8 cellular contexts compared by ENCODE assay signal in the genomic region with DNA sequence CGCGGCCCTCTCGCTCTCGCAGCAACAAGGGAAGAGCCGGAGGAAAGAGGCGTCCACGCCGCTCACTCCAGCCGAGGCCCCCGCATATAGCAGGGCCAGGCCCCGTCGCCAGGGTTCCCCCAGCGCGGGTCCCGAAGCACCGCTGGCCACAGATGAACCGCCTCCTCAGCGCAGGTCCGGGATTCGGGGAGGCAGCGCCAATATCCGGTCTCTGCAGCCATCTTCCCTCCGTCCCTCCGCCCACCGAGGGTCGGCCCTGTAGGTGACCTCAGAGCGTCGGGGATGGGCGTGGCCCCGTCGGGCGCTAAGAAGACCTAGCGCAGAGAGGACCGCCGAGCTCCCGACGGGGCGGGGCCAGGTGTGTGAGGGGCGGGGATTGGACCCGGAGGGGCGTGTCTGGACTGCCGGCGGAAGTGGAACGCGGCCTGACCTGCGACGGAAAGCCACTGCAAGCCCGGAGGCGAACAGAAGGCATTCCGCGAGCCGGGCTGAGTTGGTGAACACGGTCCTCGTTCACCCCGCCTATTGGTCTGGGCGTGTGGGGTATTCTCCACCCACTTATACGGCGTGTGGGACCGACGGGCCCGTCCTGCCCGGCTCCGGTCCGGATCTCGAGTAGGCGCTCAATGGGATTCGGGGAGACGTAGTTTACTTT. TPM values are rescaled to one million over a fixed set of nuclear protein-coding genes. Genes with fewer than 3 reads are reported as not detected.
A peak's percentile ranks its signal among the peaks of the same experiment; 100 is the strongest.
DNase-seq lines count a peak whose midpoint lies in the region; ATAC-seq and TF ChIP-seq lines count a peak whose summit lies in the region.

No MANE protein-coding gene starts in this region.

- H3K27ac ChIP-seq in KMS-11 (peak overlapping the region; percentile 86), Panc1 (ENCODE audit: low read length) (peak overlapping the region; percentile 92), esophagus muscularis mucosa (replicated peaks in 1 of 4) (peak overlapping the region; percentile 86 to 96 (median 92)), muscle layer of duodenum (ENCODE audit: low read length) (peak overlapping the region; percentile 92)

- peaks cover 21 to 37% of the 10 kb centered on the region in 2 donors for H3K36me3 Mint-ChIP-seq in activated T-cell treated with anti-CD3 and anti-CD28 coated beads, Interleukin-2, amount 50 U/mL, for 72 hours (ENCODE audit: insufficient read depth in 2 of 2)

- DNase-seq in DMS79 treated with DMSO at 0.1 percent for 48 hours (lab: John Stamatoyannopoulos, UW) (peak; percentile 66), Panc1 (ENCODE audit: low read depth, low spot score) (peak; percentile 92), esophagus muscularis mucosa (ENCODE audit: extremely low spot score) (peak; percentile 97)
- DNase-seq in activated T-cell treated with anti-CD3 and anti-CD28 coated beads, Interleukin-2, amount 50 U/mL, for 72 hours: peak; percentile 98 to 100
- DNase-seq in stimulated activated CD8-positive, alpha-beta memory T cell treated with anti-CD3 and anti-CD28 coated beads, Interleukin-7, amount 100 ng/mL, for 24 hours (ENCODE audit: low read depth): peak; percentile 96

- peak overlapping the region; percentile 78 for H3K9ac ChIP-seq in KMS-11

- WGBS in esophagus muscularis mucosa: 1% methylated on average over 29 of the region's 68 CpGs

- intact Hi-C loops in Panc1 (cut with micrococcal nuclease; ENCODE audit: unreplicated experiment): loop anchor here (5.0 kb wide), 1 partner anchor 44 kb away; no protein-coding TSS in a partner anchor
- intact Hi-C loops in esophagus muscularis mucosa (cut with DNase I): loop anchor here (2.0 kb wide), 2 partner anchors 135 to 229 kb away; partner anchors contain the start of genes FAH and ZFAND6

- H3K27me3 Mint-ChIP-seq in activated T-cell treated with anti-CD3 and anti-CD28 coated beads, Interleukin-2, amount 50 U/mL, for 72 hours (ENCODE audit: low read depth): no peaks in the 10 kb centered on the region

- no peaks in the 10 kb centered on the region for H4K20me1 ChIP-seq in KMS-11 (ENCODE audit: insufficient read depth)

- peaks cover 18% of the 10 kb centered on the region for H3K4me1 Mint-ChIP-seq in activated T-cell treated with anti-CD3 and anti-CD28 coated beads, Interleukin-2, amount 50 U/mL, for 72 hours (ENCODE audit: low read depth)

- CTCF ChIA-PET in Panc1 (lab: Charles Lee): interaction anchor here (0.6 kb wide), 1 partner anchor 60 kb away, joined by 3 read pairs; no protein-coding TSS in a partner anchor

- no peaks in the 10 kb centered on the region for H3K4me1 ChIP-seq in KMS-11 (ENCODE audit: low read depth, poor library complexity, severe bottlenecking)
- H3K4me1 ChIP-seq in Panc1 (ENCODE audit: control insufficient read depth, insufficient read depth, low read length): 0 out of 2 replicates have a peak, but pooled peaks cover 3% of the 10 kb centered on the region
- peaks cover 11 to 17% (median 14%) of the 10 kb centered on the region in 4 donors for H3K4me1 ChIP-seq in esophagus muscularis mucosa
- peaks cover 0 to 5% of the 10 kb centered on the region in 2 donors for H3K4me1 ChIP-seq in muscle layer of duodenum (ENCODE audit: control insufficient read depth in 1 of 2, insufficient read depth in 2 of 2, low read length in 2 of 2)

- H3K9me3 Mint-ChIP-seq in activated T-cell treated with anti-CD3 and anti-CD28 coated beads, Interleukin-2, amount 50 U/mL, for 72 hours: peaks cover 7 to 9% of the 10 kb centered on the region in 2 donors

- peak overlapping the region; percentile 95 for H3K27ac Mint-ChIP-seq in activated T-cell treated with anti-CD3 and anti-CD28 coated beads, Interleukin-2, amount 50 U/mL, for 72 hours

- H2AFZ ChIP-seq in KMS-11 (ENCODE audit: low read depth): peak overlapping the region; percentile 94

- BruUV-seq in Panc1 (replicated peaks; lab: Mats Ljungman, UMichigan): no TSS peak

- H3K79me2 ChIP-seq in KMS-11 (ENCODE audit: insufficient read depth, low read depth): peaks cover 21% of the 10 kb centered on the region

- H3K27me3 ChIP-seq in KMS-11 (ENCODE audit: insufficient read depth, low read depth): no peaks in the 10 kb centered on the region
- no peaks in the 10 kb centered on the region for H3K27me3 ChIP-seq in Panc1 (ENCODE audit: control insufficient read depth, insufficient read depth, low read length)
- no peaks in the 10 kb centered on the region for H3K27me3 ChIP-seq in esophagus muscularis mucosa
- H3K27me3 ChIP-seq in muscle layer of duodenum (ENCODE audit: low read depth, low read length): no peaks in the 10 kb centered on the region

- TF ChIP-seq CTCF in KMS-11 (conservative IDR thresholded peaks at IDR 0.05; ENCODE audit: low read depth, low read length) (no peak), Panc1 (IDR thresholded peaks at IDR 0.05) (no peak), esophagus muscularis mucosa (IDR thresholded peaks at IDR 0.05) (no peak)

- POLR2A ChIA-PET in Panc1 (lab: Charles Lee): interaction anchor here (1.1 to 1.4 kb wide), 2 partner anchors 9 to 47 kb away, joined by 3 to 8 read pairs; partner anchors contain the start of gene BCL2A1

- ATAC-seq in GM21786 (IDR thresholded peaks at IDR 0.05; ENCODE audit: unreplicated experiment) (peak; percentile 96), Panc1 (peak; percentile 97)
- peak; percentile 93 to 95 for ATAC-seq in activated T-cell treated with anti-CD3 and anti-CD28 coated beads, Interleukin-2, amount 50 U/mL, for 72 hours (replicated peaks in 1 of 2)

- peak; percentile 64 for TF ChIP-seq POLR2A in esophagus muscularis mucosa (IDR thresholded peaks at IDR 0.05; ENCODE audit: low read depth)

- no peak overlapping the region for H3K4me3 ChIP-seq in KMS-11 (IDR thresholded peaks at IDR 0.05; ENCODE audit: insufficient read depth, low read depth, low read length)
- H3K4me3 ChIP-seq in Panc1 (ENCODE audit: low read depth in 2 of 2, low read length in 2 of 2): peak overlapping the region; percentile 97
- H3K4me3 ChIP-seq in esophagus muscularis mucosa: peak overlapping the region; percentile 65 to 90 (median 86)
- peak overlapping the region; percentile 77 to 88 for H3K4me3 ChIP-seq in muscle layer of duodenum (ENCODE audit: low read depth in 1 of 2, low read length in 2 of 2)

- H3K4me3 Mint-ChIP-seq in activated T-cell treated with anti-CD3 and anti-CD28 coated beads, Interleukin-2, amount 50 U/mL, for 72 hours: peak overlapping the region; percentile 94 to 98

- TF ChIP-seq EP300 in esophagus muscularis mucosa (IDR thresholded peaks at IDR 0.05): no peak

- peaks cover 27% of the 10 kb centered on the region for H3K9me3 ChIP-seq in Panc1 (ENCODE audit: control insufficient read depth, insufficient read depth, low read depth, low read length)
- H3K9me3 ChIP-seq in esophagus muscularis mucosa: peaks cover 0 to 33% (median 26%) of the 10 kb centered on the region in 4 donors
- H3K9me3 ChIP-seq in muscle layer of duodenum (ENCODE audit: control insufficient read depth in 1 of 2, low read length in 2 of 2): peaks cover 7 to 25% of the 10 kb centered on the region in 2 donors

- H3K36me3 ChIP-seq in KMS-11 (ENCODE audit: insufficient read depth) (no peaks in the 10 kb centered on the region), Panc1 (ENCODE audit: control insufficient read depth, insufficient read depth, low read length) (peaks cover 2% of the 10 kb centered on the region), esophagus muscularis mucosa (peaks cover 0 to 26% (median 11%) of the 10 kb centered on the region in 4 donors), muscle layer of duodenum (ENCODE audit: control insufficient read depth in 1 of 2, insufficient read depth in 2 of 2, low read length in 2 of 2) (peaks cover 3 to 28% of the 10 kb centered on the region in 2 donors)

- in situ Hi-C loops in Panc1 (cut with HindIII; ENCODE audit: low pct_unique_long_range_greater_than_20kb, low sequenced_read_pairs): no loop called here

- H3K4me2 ChIP-seq in KMS-11: peak overlapping the region; percentile 70; the same call in 1 of the 2 replicates

RNA-seq across cellular contexts. Expression of gene MTHFS, which starts 26.8 kb away (rescaled TPM):
- total RNA-seq in Panc1 (2021; ENCODE audit: unreplicated experiment) (50.0 TPM), esophagus muscularis mucosa (10 to 100 TPM in 2 of 4 donors, 1 to 10 TPM in 2; 8.8 to 21.2 (median 13.1) TPM)
- 48.5 TPM for polyA plus RNA-seq in Panc1 (2012; ENCODE audit: insufficient read length)
- total RNA-seq in activated T-cell treated with anti-CD3 and anti-CD28 coated beads, Interleukin-2, amount 50 U/mL, for 72 hours: 10 to 100 TPM; 32.5 to 38.1 TPM

RNA-seq across cellular contexts. Expression of gene BCL2A1, which starts 47.4 kb away (rescaled TPM):
- 4.7 TPM for total RNA-seq in Panc1 (2021; ENCODE audit: unreplicated experiment)
- polyA plus RNA-seq in Panc1 (2012; ENCODE audit: insufficient read length): 0.52 TPM
- 10 to 100 TPM; 39.6 to 67.2 TPM for total RNA-seq in activated T-cell treated with anti-CD3 and anti-CD28 coated beads, Interleukin-2, amount 50 U/mL, for 72 hours
- 10 to 100 TPM in 1 of 4 donors, not detected in 3; 16.2 TPM for total RNA-seq in esophagus muscularis mucosa
